27 cellular contexts compared by ENCODE assay signal in genomic region chr20:3085571-3086072, GRCh38. TPM values are rescaled to one million over a fixed set of nuclear protein-coding genes. Genes with fewer than 3 reads are reported as not detected.
"Had no signal": no experiment of that assay in that cellular context is flagged by ENCODE, and none has a peak within 500 bp of the region (broad histone marks: within the 10 kb centered on the region; RNA-seq: fewer than 3 reads in every experiment).

No MANE protein-coding gene starts in this region.

- H3K9me3 Mint-ChIP-seq: T-cell had no signal

- H3K4me2 ChIP-seq: KMS-11, SK-N-SH had no signal

- H3K27ac ChIP-seq: KMS-11, RWPE1 had no signal

- ATAC-seq: T-cell had no signal

- H3K36me3 Mint-ChIP-seq: IgD-negative memory B cell, T-cell had no signal

- FAIRE-seq: K562 had no signal

- H3K9ac ChIP-seq: KMS-11, SK-N-SH had no signal

- DNase-seq: Kasumi-1, MM.1S, NCI-H1048, NCI-H1105, NCI-H1417, NCI-H1436 treated with DMSO at 0.1 percent for 48 hours, NCI-H1694, NCI-H1930, NCI-H2081, NCI-H2107, NCI-H2227 treated with DMSO at 0.1 percent for 48 hours, NCI-H446, NCI-H510A, NCI-H524 treated with DMSO at 0.1 percent for 48 hours, NCI-H69, NCI-H774, SHP77, SK-N-SH, SW 1271, T-cell had no signal

- H3K9me3 ChIP-seq: SK-N-SH had no signal

- H3K27ac Mint-ChIP-seq: IgD-negative memory B cell, T-cell had no signal

- H3K4me3 ChIP-seq: K562 had no signal

- H3K4me3 Mint-ChIP-seq: IgD-negative memory B cell, T-cell had no signal

RNA-seq across cellular contexts. Expression of gene AVP, which starts 1.1 kb away (rescaled TPM):
- total RNA-seq: HT-29, K562, M059J, SK-MEL-5 had no signal
- polyA plus RNA-seq: IgD-negative memory B cell, K562, SK-N-SH had no signal

RNA-seq across cellular contexts. Expression of gene OXT, which starts 14.2 kb away (rescaled TPM):
- total RNA-seq: HT-29, K562, M059J, SK-MEL-5 had no signal
- polyA plus RNA-seq: K562, SK-N-SH had no signal

RNA-seq across cellular contexts. Expression of gene GNRH2, which starts 42.2 kb away (rescaled TPM):
- total RNA-seq: HT-29, M059J, SK-MEL-5 had no signal
- polyA plus RNA-seq: IgD-negative memory B cell had no signal
